1 cellular context compared by ENCODE assay signal in genomic region chr12:12804011-12804410, GRCh38.
TF ChIP-seq lines count a peak whose summit lies in the region.

No MANE protein-coding gene starts in this region.

TF ChIP-seq in GM12878, 131 proteins besides CTCF, POLR2A, EP300 and RAD21:
- TF ChIP-seq CREB1 (IDR thresholded peaks at IDR 0.05; ENCODE audit: low read depth) (0 out of 2 replicates have a peak, but pooled peaks have one; percentile 13), NFIC (IDR thresholded peaks at IDR 0.05; ENCODE audit: low read depth, low read length) (0 out of 2 replicates have a peak, but pooled peaks have one; percentile 7), SIX5 (IDR thresholded peaks at IDR 0.05; ENCODE audit: low read depth, low read length, severe bottlenecking) (no peak), DPF2 (IDR thresholded peaks at IDR 0.05) (no peak), E2F8 (IDR thresholded peaks at IDR 0.05; ENCODE audit: low read depth, partially characterized antibody) (no peak), JUNB (IDR thresholded peaks at IDR 0.05) (peak; percentile 20; the same call in 1 of the 2 replicates)
TF ChIP-seq in GM12878: peak in this region for 3.
